Comparison of ENCODE assay signal across 8 cellular contexts in genomic region chr10:32980242-32980557, GRCh38. TPM values are rescaled to one million over a fixed set of nuclear protein-coding genes. Genes with fewer than 3 reads are reported as not detected.
A peak's percentile ranks its signal among the peaks of the same experiment; 100 is the strongest.
DNase-seq lines count a peak whose midpoint lies in the region; TF ChIP-seq lines count a peak whose summit lies in the region.

No MANE protein-coding gene starts in this region.

- H3K27ac ChIP-seq in KMS-11 (no peak overlapping the region), coronary artery (peak overlapping the region; percentile 87 to 90)

- peak overlapping the region; percentile 23; the same call in 1 of the 2 replicates for H3K9ac ChIP-seq in KMS-11

- H3K4me1 Mint-ChIP-seq in nephron: peaks cover 19% of the 10 kb centered on the region

- H4K20me1 ChIP-seq in KMS-11 (ENCODE audit: insufficient read depth): no peaks in the 10 kb centered on the region

- H3K27me3 ChIP-seq in BE2C (no peaks in the 10 kb centered on the region), KMS-11 (ENCODE audit: insufficient read depth, low read depth) (no peaks in the 10 kb centered on the region)

- H3K4me2 ChIP-seq in KMS-11: peak overlapping the region; percentile 47; the same call in 1 of the 2 replicates

- peak overlapping the region; percentile 82 for H2AFZ ChIP-seq in KMS-11 (ENCODE audit: low read depth)

- peaks cover 19% of the 10 kb centered on the region for H3K4me1 ChIP-seq in BE2C
- no peaks in the 10 kb centered on the region for H3K4me1 ChIP-seq in KMS-11 (ENCODE audit: low read depth, poor library complexity, severe bottlenecking)

- TF ChIP-seq CTCF in BE2C (IDR thresholded peaks at IDR 0.05; ENCODE audit: low read depth, low read length) (no peak), KMS-11 (conservative IDR thresholded peaks at IDR 0.05; ENCODE audit: low read depth, low read length) (no peak), coronary artery (IDR thresholded peaks at IDR 0.05) (no peak), nephron (IDR thresholded peaks at IDR 0.05; ENCODE audit: unreplicated experiment in 3 of 3) (no peak), GM10266 (IDR thresholded peaks at IDR 0.05; ENCODE audit: control insufficient read depth, insufficient read depth, low read depth, missing control alignments) (no peak)

- no peak for DNase-seq in BE2C
- DNase-seq in coronary artery (ENCODE audit: low spot score): no peak
- no peak for DNase-seq in SKM-1 treated with dmso at 0.1 percent for 144 hours (lab: John Stamatoyannopoulos, UW; ENCODE audit: unreplicated experiment)
- no peak for DNase-seq in NCI-H526 (lab: John Stamatoyannopoulos, UW)
- no peak for DNase-seq in islet precursor cell
- DNase-seq in GM10266 (ENCODE audit: extremely low spot score): no peak

- H3K36me3 ChIP-seq in BE2C (no peaks in the 10 kb centered on the region), KMS-11 (ENCODE audit: insufficient read depth) (no peaks in the 10 kb centered on the region)

- peak overlapping the region; percentile 88 to 93 (median 89) for H3K4me3 Mint-ChIP-seq in nephron

- no peaks in the 10 kb centered on the region for H3K36me3 Mint-ChIP-seq in nephron (ENCODE audit: low read depth)

- H3K79me2 ChIP-seq in KMS-11 (ENCODE audit: insufficient read depth, low read depth): no peaks in the 10 kb centered on the region

- H3K4me3 ChIP-seq in BE2C (ENCODE audit: low read depth, low read length) (peak overlapping the region; percentile 72), KMS-11 (IDR thresholded peaks at IDR 0.05; ENCODE audit: insufficient read depth, low read depth, low read length) (no peak overlapping the region), coronary artery (peak overlapping the region; percentile 71)

- H3K27me3 Mint-ChIP-seq in nephron (ENCODE audit: low read depth): peaks cover 3% of the 10 kb centered on the region

- H3K27ac Mint-ChIP-seq in nephron: peak overlapping the region; percentile 87 to 96 (median 92)

- H3K9me3 ChIP-seq in BE2C: no peaks in the 10 kb centered on the region

- no peaks in the 10 kb centered on the region for H3K9me3 Mint-ChIP-seq in nephron

RNA-seq across cellular contexts. Expression of gene ITGB1, which starts 22.2 kb away (rescaled TPM):
- polyA plus RNA-seq in BE2C (2012; ENCODE audit: insufficient read depth, insufficient read length, low read depth): 164 TPM
